In the genomic region with DNA sequence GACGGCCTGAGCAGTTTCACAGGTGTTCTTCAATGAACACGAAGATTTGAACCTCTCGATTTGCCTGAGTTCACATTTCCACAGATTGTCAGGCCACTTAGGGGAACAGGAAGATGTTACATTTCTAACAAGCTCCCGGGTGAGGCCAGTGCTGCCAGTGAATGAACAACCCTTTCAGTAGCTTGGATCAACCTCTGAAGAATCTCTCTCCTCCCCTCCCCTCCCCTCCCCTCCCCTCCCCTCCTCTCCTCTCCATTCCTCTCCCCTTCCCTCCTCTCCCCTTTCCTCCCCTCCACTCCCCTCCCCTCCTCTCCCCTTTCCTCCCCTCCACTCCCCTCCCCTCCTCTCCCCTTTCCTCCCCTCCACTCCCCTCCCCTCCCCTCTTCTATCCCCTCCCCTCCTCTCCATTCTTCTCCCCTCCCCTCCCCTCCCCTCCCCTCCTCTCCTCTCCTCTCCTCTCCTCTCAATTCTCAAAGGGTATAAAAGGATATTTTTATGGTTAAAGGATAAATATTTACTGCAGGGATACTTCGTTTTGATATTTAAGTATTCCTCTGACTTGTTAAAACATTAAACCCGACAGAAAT, we compare ENCODE assay signal across 21 cellular contexts.
"Had no signal": no experiment of that assay in that cellular context is flagged by ENCODE, and none has a peak within 500 bp of the region (broad histone marks: within the 10 kb centered on the region; RNA-seq: fewer than 3 reads in every experiment).

No MANE protein-coding gene starts in this region.

- H3K27ac Mint-ChIP-seq: activated CD8-positive, alpha-beta T cell treated with anti-CD3 and anti-CD28 coated beads, Interleukin-2, amount 10 ng/mL, durations not matched to agents 7 days and 5 days; activated naive CD4-positive, alpha-beta T cell treated with anti-CD3 and anti-CD28 coated beads, Interleukin-2, amount 50 U/mL, for 24 hours; stimulated activated memory B cell treated with anti-CD40 and anti-IgM and Interleukin-4, amounts not matched to agents 10 μg/mL and 1 μg/mL and 100 μg/mL, for 72 hours had no signal

- H3K4me3 Mint-ChIP-seq: activated CD8-positive, alpha-beta T cell treated with anti-CD3 and anti-CD28 coated beads, Interleukin-2, amount 10 ng/mL, durations not matched to agents 7 days and 5 days; activated naive CD4-positive, alpha-beta T cell treated with anti-CD3 and anti-CD28 coated beads, Interleukin-2, amount 50 U/mL, for 24 hours; brain; natural killer cell; stimulated activated memory B cell treated with anti-CD40 and anti-IgM and Interleukin-4, amounts not matched to agents 10 μg/mL and 1 μg/mL and 100 μg/mL, for 72 hours had no signal

- H3K9me3 Mint-ChIP-seq: activated naive CD4-positive, alpha-beta T cell treated with anti-CD3 and anti-CD28 coated beads, Interleukin-2, amount 50 U/mL, for 24 hours; natural killer cell; stimulated activated memory B cell treated with anti-CD40 and anti-IgM and Interleukin-4, amounts not matched to agents 10 μg/mL and 1 μg/mL and 100 μg/mL, for 72 hours had no signal

- ATAC-seq: activated CD8-positive, alpha-beta T cell treated with anti-CD3 and anti-CD28 coated beads, Interleukin-2, amount 10 ng/mL, durations not matched to agents 7 days and 5 days; heart right ventricle; left cardiac atrium; natural killer cell; stimulated activated memory B cell treated with anti-CD40 and anti-IgM and Interleukin-4, amounts not matched to agents 10 μg/mL and 1 μg/mL and 100 μg/mL, for 72 hours had no signal

- H3K4me1 Mint-ChIP-seq: activated naive CD4-positive, alpha-beta T cell treated with anti-CD3 and anti-CD28 coated beads, Interleukin-2, amount 50 U/mL, for 24 hours; natural killer cell; stimulated activated memory B cell treated with anti-CD40 and anti-IgM and Interleukin-4, amounts not matched to agents 10 μg/mL and 1 μg/mL and 100 μg/mL, for 72 hours had no signal

- DNase-seq: activated CD4-positive, alpha-beta T cell treated with anti-CD3 and anti-CD28 coated beads for 1 hour; activated CD4-positive, alpha-beta T cell treated with anti-CD3 and anti-CD28 coated beads, Interleukin-2, amount 50 U/mL, for 1 hour; activated CD8-positive, alpha-beta T cell treated with anti-CD3 and anti-CD28 coated beads, Interleukin-2, amount 10 ng/mL, durations not matched to agents 7 days and 5 days; activated gamma-delta T cell treated with Interleukin-2 at 50 U/mL for 16 hours; activated T-cell treated with anti-CD3 and anti-CD28 coated beads, Interleukin-2, amount 50 U/mL, for 1 hour; aorta; dermis blood vessel endothelial cell; effector CD8-positive, alpha-beta T cell; erythroblast; foreskin fibroblast; heart right ventricle; islet precursor cell; left cardiac atrium; midbrain; natural killer cell; sigmoid colon; stimulated activated CD4-positive, alpha-beta T cell treated with anti-CD3 and anti-CD28 coated beads, Interleukin-15, amount 100 ng/mL, for 24 hours; transverse colon had no signal
